Comparison of ENCODE assay signal across 17 cellular contexts in the genomic region with DNA sequence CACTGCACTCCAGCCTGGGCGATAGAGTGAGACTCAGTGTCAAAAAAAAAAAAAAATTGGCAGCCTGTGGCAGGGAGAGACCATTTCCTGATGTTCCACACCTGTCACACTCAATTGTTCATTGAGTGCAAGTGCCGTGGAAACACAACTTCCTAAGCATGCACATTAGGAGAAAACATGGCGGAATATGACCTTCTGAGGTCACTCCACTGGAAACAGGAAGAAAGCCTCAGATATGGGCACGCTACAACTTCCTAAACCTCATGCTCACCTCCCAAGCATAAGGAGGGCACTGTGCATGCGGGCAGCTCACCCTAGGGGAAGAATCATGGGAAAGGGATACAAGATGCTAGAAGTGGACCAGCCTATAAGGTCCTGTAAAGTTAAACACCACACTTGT. TPM values are rescaled to one million over a fixed set of nuclear protein-coding genes. Genes with fewer than 3 reads are reported as not detected.
DNase-seq lines count a peak whose midpoint lies in the region; TF ChIP-seq lines count a peak whose summit lies in the region.
"Had no signal": no experiment of that assay in that cellular context is flagged by ENCODE, and none has a peak within 500 bp of the region (broad histone marks: within the 10 kb centered on the region; RNA-seq: fewer than 3 reads in every experiment).

No MANE protein-coding gene starts in this region.

- no peaks in the 10 kb centered on the region for H3K27me3 ChIP-seq in A673 (replicated peaks; ENCODE audit: insufficient read depth, low read depth, low read length, poor library complexity)
- H3K27me3 ChIP-seq in BLaER1 treated with 17β-estradiol and CSF1 and Interleukin-3, amounts not matched to agents 10 nM and 100 nM, result no peaks in the 10 kb centered on the region
- H3K27me3 ChIP-seq: BE2C had no signal

- intact Hi-C loops in A673 (cut with micrococcal nuclease; ENCODE audit: unreplicated experiment), result no loop called here

- peak overlapping the region in 10 of 11 experiments; percentile 7 to 48 (median 25); a peak in 12 of 22 replicates for H3K4me2 ChIP-seq in BLaER1 treated with 17β-estradiol and CSF1 and Interleukin-3, amounts not matched to agents 10 nM and 100 nM

- H4K20me1 ChIP-seq in BLaER1 treated with 17β-estradiol and CSF1 and Interleukin-3, amounts not matched to agents 10 nM and 100 nM, result no peaks in the 10 kb centered on the region

- peaks cover 26% of the 10 kb centered on the region for H3K4me1 ChIP-seq in A673 (ENCODE audit: insufficient read depth, low read length, poor library complexity, severe bottlenecking)
- peaks cover 28 to 53% (median 47%) of the 10 kb centered on the region in 10 experiments for H3K4me1 ChIP-seq in BLaER1 treated with 17β-estradiol and CSF1 and Interleukin-3, amounts not matched to agents 10 nM and 100 nM
- H3K4me1 ChIP-seq: BE2C had no signal

- no peak for TF ChIP-seq CTCF in A673 (conservative IDR thresholded peaks at IDR 0.05; ENCODE audit: low read depth, low read length)

- no peaks in the 10 kb centered on the region for H3K36me3 ChIP-seq in A673 (ENCODE audit: insufficient read depth, low read length, poor library complexity, severe bottlenecking)
- H3K36me3 ChIP-seq in BLaER1 treated with 17β-estradiol and CSF1 and Interleukin-3, amounts not matched to agents 10 nM and 100 nM, result 0 out of 22 replicates have a peak, but pooled peaks cover 0 to 7% (median 0%) of the 10 kb centered on the region in 11 experiments
- H3K36me3 ChIP-seq: BE2C had no signal

- H3K4me3 ChIP-seq in A673 (ENCODE audit: low read depth, low read length, poor library complexity, severe bottlenecking), result no peak overlapping the region
- H3K4me3 ChIP-seq in BLaER1 treated with 17β-estradiol and CSF1 and Interleukin-3, amounts not matched to agents 10 nM and 100 nM, result no peak overlapping the region
- H3K4me3 ChIP-seq: GM12878 had no signal

- no peak overlapping the region for H3K9ac ChIP-seq in BLaER1 treated with 17β-estradiol and CSF1 and Interleukin-3, amounts not matched to agents 10 nM and 100 nM

- no peak for DNase-seq in A673 (ENCODE audit: low spot score)
- DNase-seq in dermis microvascular lymphatic vessel endothelial cell (ENCODE audit: low read depth in 2 of 2), result peak; percentile 50 to 63
- DNase-seq in lung microvascular endothelial cell (ENCODE audit: low read depth in 2 of 2), result peak; percentile 55 to 66
- DNase-seq in NCI-H510A treated with DMSO at 0.1 percent for 48 hours (lab: John Stamatoyannopoulos, UW), result no peak
- no peak for DNase-seq in stimulated activated CD8-positive, alpha-beta memory T cell treated with anti-CD3 and anti-CD28 coated beads, Interleukin-4, amount 100 ng/mL, for 48 hours
- no peak for DNase-seq in cortex of kidney (lab: John Stamatoyannopoulos, UW)
- DNase-seq: ACHN; BE2C; CD4-positive, alpha-beta memory T cell; DMS153; DMS79; GF-D8; GOT3; H7; HFFc6 had no signal

- POLR2A ChIA-PET in A673 (lab: Charles Lee; ENCODE audit: low non-redundant PET), result no interaction called here

- H3K9me3 ChIP-seq in A673 (ENCODE audit: low read depth, low read length, poor library complexity, severe bottlenecking), result no peaks in the 10 kb centered on the region
- no peaks in the 10 kb centered on the region for H3K9me3 ChIP-seq in BLaER1 treated with 17β-estradiol and CSF1 and Interleukin-3, amounts not matched to agents 10 nM and 100 nM (replicated peaks in 1 of 11)
- H3K9me3 ChIP-seq: BE2C had no signal

- no TSS peak for BruUV-seq in A673 (replicated peaks; lab: Mats Ljungman, UMichigan)

- peak overlapping the region; percentile 88 for H3K27ac ChIP-seq in A673 (ENCODE audit: low read depth, low read length, poor library complexity, severe bottlenecking)
- no peak overlapping the region for H3K27ac ChIP-seq in BLaER1 treated with 17β-estradiol and CSF1 and Interleukin-3, amounts not matched to agents 10 nM and 100 nM

- CTCF ChIA-PET in A673 (lab: Charles Lee), result no interaction called here

RNA-seq across cellular contexts. Expression of a gene that starts 28.5 kb away (rescaled TPM):
- total RNA-seq in A673 (2021), result 1,443 and 1,572 TPM in 2 replicates
- total RNA-seq in dermis microvascular lymphatic vessel endothelial cell, result 199 and 231 TPM in 2 replicates
- 181 and 195 TPM in 2 replicates for total RNA-seq in lung microvascular endothelial cell

Comparison
In these comparisons a context has a peak if more than half of its experiments do, and no peak if none do; other contexts are left out.
1. DNase-seq: peak in dermis microvascular lymphatic vessel endothelial cell (2 of 2) and lung microvascular endothelial cell (2 of 2); none in A673 (single experiment), NCI-H510A treated with DMSO at 0.1 percent for 48 hours (single experiment), stimulated activated CD8-positive, alpha-beta memory T cell treated with anti-CD3 and anti-CD28 coated beads, Interleukin-4, amount 100 ng/mL, for 48 hours (single experiment) and cortex of kidney (single experiment).